Comparison of ENCODE assay signal across 22 cellular contexts in the genomic region with DNA sequence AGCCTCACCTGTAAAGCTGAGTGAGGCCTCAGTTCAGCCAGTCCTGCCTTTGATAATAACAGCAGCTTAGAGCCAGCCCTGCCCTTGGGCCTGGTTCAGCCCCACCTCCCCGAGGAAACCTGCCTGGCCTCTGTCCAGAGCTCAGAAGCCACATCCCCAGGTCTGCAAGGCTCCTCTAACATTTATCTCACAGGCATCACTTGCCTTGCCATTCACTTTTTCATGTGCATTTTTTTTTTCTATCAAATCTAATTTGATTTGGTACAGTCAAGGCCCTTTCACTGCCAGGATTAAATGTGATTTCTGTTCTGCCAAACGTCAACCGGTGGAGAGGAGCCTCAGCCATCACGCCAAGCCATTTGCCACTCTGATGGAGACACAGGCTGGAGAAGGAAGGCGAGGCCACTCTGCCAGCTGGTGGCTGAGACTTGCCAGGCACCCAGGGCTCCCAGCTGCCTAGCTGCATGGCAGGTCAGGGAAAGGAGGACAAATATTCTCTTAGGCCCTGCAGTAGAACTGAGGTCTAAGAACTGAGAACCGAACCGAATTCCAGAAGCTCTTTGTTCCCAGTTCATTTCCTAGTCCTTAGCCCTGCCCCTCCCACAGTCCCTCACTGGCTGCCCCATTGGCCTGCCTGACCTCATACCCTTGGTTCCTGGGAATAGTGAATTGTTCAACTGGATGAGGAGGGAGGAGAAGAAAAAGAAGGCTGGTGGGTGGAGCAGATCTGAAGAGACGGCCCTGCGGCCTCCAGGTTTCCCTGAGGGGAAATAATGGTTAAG.
DNase-seq lines count a peak whose midpoint lies in the region; ATAC-seq and TF ChIP-seq lines count a peak whose summit lies in the region.
"Had no signal": no experiment of that assay in that cellular context is flagged by ENCODE, and none has a peak within 500 bp of the region (broad histone marks: within the 10 kb centered on the region; RNA-seq: fewer than 3 reads in every experiment).

No MANE protein-coding gene starts in this region.

- WGBS in heart left ventricle, 4 donors, result 60 to 69% (median 67%) methylated on average over 9 of the region's 9 CpGs

- no peaks in the 10 kb centered on the region for H3K9me3 Mint-ChIP-seq in stimulated activated naive B cell treated with anti-CD40 and anti-IgM and Interleukin-4, amounts not matched to agents 10 μg/mL and 1 μg/mL and 100 μg/mL, for 72 hours
- H3K9me3 Mint-ChIP-seq: activated CD4-positive, alpha-beta T cell treated with anti-CD3 and anti-CD28 coated beads, Interleukin-2, amount 10 ng/mL, durations not matched to agents 24 days and 14 days; activated naive CD4-positive, alpha-beta T cell treated with anti-CD3 and anti-CD28 coated beads, Interleukin-2, amount 50 U/mL, for 24 hours; T-helper 2 cell treated with Interferon-gamma antibody and Interleukin-4, amounts not matched to agents 5 μg/mL and 100 μg/mL, for 36 hours had no signal

- H3K4me3 ChIP-seq in heart left ventricle, result no peak overlapping the region
- H3K4me3 ChIP-seq: A549, SK-N-MC had no signal

- no peak overlapping the region for H3K27ac Mint-ChIP-seq in stimulated activated naive B cell treated with anti-CD40 and anti-IgM and Interleukin-4, amounts not matched to agents 10 μg/mL and 1 μg/mL and 100 μg/mL, for 72 hours
- H3K27ac Mint-ChIP-seq: activated CD4-positive, alpha-beta T cell treated with anti-CD3 and anti-CD28 coated beads, Interleukin-2, amount 10 ng/mL, durations not matched to agents 24 days and 14 days; activated naive CD4-positive, alpha-beta T cell treated with anti-CD3 and anti-CD28 coated beads, Interleukin-2, amount 50 U/mL, for 24 hours; B cell; T-helper 2 cell treated with Interferon-gamma antibody and Interleukin-4, amounts not matched to agents 5 μg/mL and 100 μg/mL, for 36 hours had no signal

- no peaks in the 10 kb centered on the region for H3K36me3 ChIP-seq in heart left ventricle
- H3K36me3 ChIP-seq: WERI-Rb-1 had no signal

- peak in 7 of 12 donors; percentile 7 to 43 (median 17) for TF ChIP-seq CTCF in heart left ventricle (IDR thresholded peaks at IDR 0.05)

- peaks cover 0 to 33% (median 9%) of the 10 kb centered on the region in 12 donors for H3K4me1 ChIP-seq in heart left ventricle
- H3K4me1 ChIP-seq: A549 had no signal

- no peaks in the 10 kb centered on the region for H3K27me3 ChIP-seq in heart left ventricle

- peaks cover 14 to 19% of the 10 kb centered on the region in 2 donors for H3K27me3 Mint-ChIP-seq in stimulated activated naive B cell treated with anti-CD40 and anti-IgM and Interleukin-4, amounts not matched to agents 10 μg/mL and 1 μg/mL and 100 μg/mL, for 72 hours

- H3K27ac ChIP-seq in heart left ventricle, result peak overlapping the region in 1 of 12 donors; percentile 14
- H3K27ac ChIP-seq: A549, KMS-11, SK-N-MC, WERI-Rb-1 had no signal

- TF ChIP-seq POLR2A in heart left ventricle (IDR thresholded peaks at IDR 0.05), result no peak

- H3K36me3 Mint-ChIP-seq in stimulated activated naive B cell treated with anti-CD40 and anti-IgM and Interleukin-4, amounts not matched to agents 10 μg/mL and 1 μg/mL and 100 μg/mL, for 72 hours, result no peaks in the 10 kb centered on the region
- H3K36me3 Mint-ChIP-seq: activated naive CD4-positive, alpha-beta T cell treated with anti-CD3 and anti-CD28 coated beads, Interleukin-2, amount 50 U/mL, for 24 hours had no signal

- intact Hi-C loops in heart left ventricle (cut with DNase I) (no loop called here), cardiac septum (cut with DNase I) (no loop called here)

- H3K4me3 Mint-ChIP-seq in stimulated activated naive B cell treated with anti-CD40 and anti-IgM and Interleukin-4, amounts not matched to agents 10 μg/mL and 1 μg/mL and 100 μg/mL, for 72 hours, result no peak overlapping the region
- H3K4me3 Mint-ChIP-seq: activated CD4-positive, alpha-beta T cell treated with anti-CD3 and anti-CD28 coated beads, Interleukin-2, amount 10 ng/mL, durations not matched to agents 24 days and 14 days; activated naive CD4-positive, alpha-beta T cell treated with anti-CD3 and anti-CD28 coated beads, Interleukin-2, amount 50 U/mL, for 24 hours; B cell; T-helper 2 cell treated with Interferon-gamma antibody and Interleukin-4, amounts not matched to agents 5 μg/mL and 100 μg/mL, for 36 hours had no signal

- H3K4me1 Mint-ChIP-seq in stimulated activated naive B cell treated with anti-CD40 and anti-IgM and Interleukin-4, amounts not matched to agents 10 μg/mL and 1 μg/mL and 100 μg/mL, for 72 hours, result no peaks in the 10 kb centered on the region
- H3K4me1 Mint-ChIP-seq: activated CD4-positive, alpha-beta T cell treated with anti-CD3 and anti-CD28 coated beads, Interleukin-2, amount 10 ng/mL, durations not matched to agents 24 days and 14 days; activated naive CD4-positive, alpha-beta T cell treated with anti-CD3 and anti-CD28 coated beads, Interleukin-2, amount 50 U/mL, for 24 hours; B cell had no signal

- peak in 3 of 4 donors; percentile 52 to 69 (median 63) for ATAC-seq in heart left ventricle
- no peak for ATAC-seq in GM21619 (IDR thresholded peaks at IDR 0.05; ENCODE audit: unreplicated experiment)
- ATAC-seq in stimulated activated naive B cell treated with anti-CD40 and anti-IgM and Interleukin-4, amounts not matched to agents 10 μg/mL and 1 μg/mL and 100 μg/mL, for 72 hours (replicated peaks), result no peak
- ATAC-seq: A549, left lobe of liver had no signal

- no peaks in the 10 kb centered on the region for H3K9me3 ChIP-seq in heart left ventricle
- H3K9me3 ChIP-seq: A549 had no signal

- DNase-seq in heart left ventricle, result peak in 1 of 5 donors; percentile 60
- DNase-seq in cardiac septum (ENCODE audit: low spot score), result no peak
- DNase-seq in cerebellum (ENCODE audit: low spot score), result peak; percentile 92
- DNase-seq in mesenteric fat pad (ENCODE audit: low spot score), result peak; percentile 73
- no peak for DNase-seq in stimulated activated CD4-positive, alpha-beta T cell treated with anti-CD3 and anti-CD28 coated beads, Interleukin-12 subunit alpha, Interleukin-12 subunit beta, amount 100 ng/mL, for 4 hours
- DNase-seq in hepatic stellate cell (ENCODE audit: low spot score), result no peak
- no peak for DNase-seq in stimulated activated naive B cell treated with anti-CD40 and anti-IgM and Interleukin-4, amounts not matched to agents 10 μg/mL and 1 μg/mL and 100 μg/mL, for 72 hours
- DNase-seq: activated CD4-positive, alpha-beta T cell treated with anti-CD3 and anti-CD28 coated beads, Interleukin-2, amount 10 ng/mL, durations not matched to agents 24 days and 14 days; central memory CD4-positive, alpha-beta T cell; DMS79 treated with DMSO at 0.1 percent for 48 hours; NCI-H1436 treated with DMSO at 0.1 percent for 48 hours; small intestine; stimulated activated CD4-positive, alpha-beta T cell treated with anti-CD3 and anti-CD28 coated beads, Interleukin-2, amount 100 ng/mL, for 24 hours; WERI-Rb-1 had no signal

Comparison
In these comparisons a context has a peak if more than half of its experiments do, and no peak if none do; other contexts are left out.
1. ATAC-seq: peak in heart left ventricle (3 of 4); none in GM21619 (single experiment) and stimulated activated naive B cell treated with anti-CD40 and anti-IgM and Interleukin-4, amounts not matched to agents 10 μg/mL and 1 μg/mL and 100 μg/mL, for 72 hours (0 of 2).
2. DNase-seq: peak in cerebellum (single experiment) and mesenteric fat pad (single experiment); none in cardiac septum (single experiment), stimulated activated CD4-positive, alpha-beta T cell treated with anti-CD3 and anti-CD28 coated beads, Interleukin-12 subunit alpha, Interleukin-12 subunit beta, amount 100 ng/mL, for 4 hours (single experiment), hepatic stellate cell (single experiment) and stimulated activated naive B cell treated with anti-CD40 and anti-IgM and Interleukin-4, amounts not matched to agents 10 μg/mL and 1 μg/mL and 100 μg/mL, for 72 hours (single experiment).